8 cellular contexts compared by ENCODE assay signal in the genomic region with DNA sequence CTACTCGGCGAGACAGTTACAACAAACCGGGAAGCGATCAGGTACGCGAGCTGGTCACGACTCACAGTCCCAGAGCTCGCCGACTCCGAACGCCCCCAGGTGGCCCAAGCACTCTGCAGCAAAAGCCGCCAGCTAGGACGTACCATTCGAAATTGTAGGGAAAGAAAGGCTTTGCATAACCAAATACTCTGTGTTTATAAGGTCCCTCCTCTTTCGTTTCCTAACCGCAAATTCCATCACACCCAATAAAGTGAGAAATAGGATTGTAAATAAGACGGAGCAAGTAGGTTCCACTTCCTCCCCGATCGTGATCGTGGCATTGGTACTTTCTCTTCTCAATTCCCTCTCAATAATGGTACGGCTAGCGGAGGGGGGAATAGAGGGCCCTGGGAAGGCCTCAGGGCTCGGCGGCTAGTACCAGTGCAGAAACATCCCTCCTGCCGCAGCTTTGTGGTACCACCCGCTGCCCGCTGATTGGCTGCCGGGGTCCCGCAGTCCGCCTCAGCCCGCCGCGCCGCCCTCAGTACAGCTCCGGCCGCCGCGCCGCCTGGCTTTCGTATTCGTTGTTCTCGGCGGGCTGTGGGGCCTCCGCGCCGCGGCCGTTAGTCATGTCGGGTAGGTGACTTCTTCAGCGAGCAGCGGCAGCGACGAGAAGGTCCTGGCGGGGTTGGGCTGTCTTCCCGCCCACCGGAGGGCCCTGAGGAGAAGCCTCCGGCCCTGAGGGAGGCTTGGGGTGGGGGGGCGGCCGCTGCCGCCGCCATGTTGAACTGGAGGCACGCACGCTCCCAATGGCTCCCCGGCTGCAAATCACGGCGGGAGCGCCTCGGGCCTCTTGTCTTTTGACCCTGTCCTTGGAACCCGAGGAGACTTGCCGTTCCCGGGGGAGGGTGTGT.
DNase-seq lines count a peak whose midpoint lies in the region; ATAC-seq lines count a peak whose summit lies in the region.

TAF15 (plus strand) TSS at position 523 of the 893 bp plus-strand sequence; CDS start at position 609, 86 bp downstream.

- peak; percentile 93 for DNase-seq in COLO668 (lab: John Stamatoyannopoulos, UW; ENCODE audit: unreplicated experiment)
- peak; percentile 96 for DNase-seq in HS-5 (ENCODE audit: low read depth)
- peak; percentile 76 for DNase-seq in NK-92 (lab: John Stamatoyannopoulos, UW; ENCODE audit: unreplicated experiment)
- DNase-seq in activated CD8-positive, alpha-beta memory T cell treated with anti-CD3 and anti-CD28 coated beads for 24 hours = peak; percentile 96
- peak; percentile 91 for DNase-seq in effector CD8-positive, alpha-beta T cell (lab: John Stamatoyannopoulos, UW)
- DNase-seq in medulla oblongata (ENCODE audit: extremely low spot score) = peak; percentile 99
- peak; percentile 88 for DNase-seq in stimulated activated CD8-positive, alpha-beta memory T cell treated with anti-CD3 and anti-CD28 coated beads, Interleukin-12 subunit alpha, Interleukin-12 subunit beta, amount 100 ng/mL, for 1 hour (ENCODE audit: low read depth)

- peak; percentile 82 for ATAC-seq in GM19468 (IDR thresholded peaks at IDR 0.05; ENCODE audit: extremely low read depth, unreplicated experiment)

Comparison
In these comparisons a context has a peak if more than half of its experiments do, and no peak if none do; other contexts are left out.
1. Peak in every context shown above with its lines: DNase-seq and ATAC-seq.